ENCODE assay signal across 25 cellular contexts in genomic region chr3:46367811-46368210, GRCh38. TPM values are rescaled to one million over a fixed set of nuclear protein-coding genes. Genes with fewer than 3 reads are reported as not detected.
DNase-seq lines count a peak whose midpoint lies in the region; ATAC-seq, FAIRE-seq and TF ChIP-seq lines count a peak whose summit lies in the region.
"Had no signal": no experiment of that assay in that cellular context is flagged by ENCODE, and none has a peak within 500 bp of the region (broad histone marks: within the 10 kb centered on the region; RNA-seq: fewer than 3 reads in every experiment).

No MANE protein-coding gene starts in this region.

- TF ChIP-seq POLR2A in HepG2 (IDR thresholded peaks at IDR 0.05; ENCODE audit: insufficient read depth in 1 of 2, low read depth in 2 of 2, low read length in 2 of 2), result no peak

- peak overlapping the region; percentile 59 for H3K27ac Mint-ChIP-seq in activated CD4-positive, alpha-beta memory T cell treated with anti-CD3 and anti-CD28 coated beads, Interleukin-2, amount 10 ng/mL, durations not matched to agents 7 days and 5 days
- no peak overlapping the region for H3K27ac Mint-ChIP-seq in activated CD4-positive, alpha-beta memory T cell treated with anti-CD3 and anti-CD28 coated beads for 36 hours
- H3K27ac Mint-ChIP-seq in activated T-helper 17 cell treated with anti-CD3 and anti-CD28 coated beads, Interleukin-2, amount 50 U/mL, for 72 hours, result peak overlapping the region; percentile 96
- H3K27ac Mint-ChIP-seq: H9, mesothelial cell of epicardium had no signal

- POLR2A ChIA-PET in activated CD4-positive, alpha-beta memory T cell treated with anti-CD3 and anti-CD28 coated beads, Interleukin-2, amount 10 ng/mL, durations not matched to agents 7 days and 5 days (lab: Charles Lee), result interaction anchor here (0.7 to 12.1 kb wide), 16 partner anchors 8 to 424 kb away, joined by 4 to 414 read pairs (median 71); partner anchors contain the start of genes CCR1, CCR2 and CXCR6
- POLR2A ChIA-PET in activated CD4-positive, alpha-beta memory T cell treated with anti-CD3 and anti-CD28 coated beads for 36 hours (lab: Charles Lee), result interaction anchor here (0.9 to 4.1 kb wide), 8 partner anchors 8 to 425 kb away, joined by 3 to 38 read pairs (median 20); partner anchors contain the start of genes CCR2 and CXCR6
- POLR2A ChIA-PET in HepG2 (lab: Yijun Ruan, JAX), result no interaction called here

- peaks cover 76% of the 10 kb centered on the region for H3K4me1 Mint-ChIP-seq in activated CD4-positive, alpha-beta memory T cell treated with anti-CD3 and anti-CD28 coated beads, Interleukin-2, amount 10 ng/mL, durations not matched to agents 7 days and 5 days
- peaks cover 55% of the 10 kb centered on the region for H3K4me1 Mint-ChIP-seq in activated CD4-positive, alpha-beta memory T cell treated with anti-CD3 and anti-CD28 coated beads for 36 hours (ENCODE audit: low read depth)
- peaks cover 42% of the 10 kb centered on the region for H3K4me1 Mint-ChIP-seq in activated T-helper 17 cell treated with anti-CD3 and anti-CD28 coated beads, Interleukin-2, amount 50 U/mL, for 72 hours
- H3K4me1 Mint-ChIP-seq: H9 had no signal

- no peaks in the 10 kb centered on the region for H4K20me1 ChIP-seq in HepG2 (ENCODE audit: insufficient read depth, low read length)

- FAIRE-seq in HepG2 (lab: Jason Lieb, UNC), result no peak
- FAIRE-seq: A204.1, endothelial cell of umbilical vein, islet of Langerhans, K562 had no signal

- peak; percentile 14 for DNase-seq in activated CD4-positive, alpha-beta memory T cell treated with anti-CD3 and anti-CD28 coated beads, Interleukin-2, amount 10 ng/mL, durations not matched to agents 7 days and 5 days
- no peak for DNase-seq in activated CD4-positive, alpha-beta memory T cell treated with anti-CD3 and anti-CD28 coated beads for 36 hours
- DNase-seq in HuH-7 (ENCODE audit: low spot score) (peak; percentile 54), HepG2 (ENCODE audit: low spot score) (peak; percentile 4), GF-D8 (lab: John Stamatoyannopoulos, UW) (no peak)
- DNase-seq: cerebellar nuclear complex, DMS79, dorsolateral prefrontal cortex, NCI-H1436 treated with DMSO at 0.1 percent for 48 hours, occipital lobe, WERI-Rb-1 had no signal

- H3K27me3 Mint-ChIP-seq in activated CD4-positive, alpha-beta memory T cell treated with anti-CD3 and anti-CD28 coated beads, Interleukin-2, amount 10 ng/mL, durations not matched to agents 7 days and 5 days, result peaks cover 9% of the 10 kb centered on the region
- H3K27me3 Mint-ChIP-seq in activated CD4-positive, alpha-beta memory T cell treated with anti-CD3 and anti-CD28 coated beads for 36 hours, result peaks cover 19% of the 10 kb centered on the region
- no peaks in the 10 kb centered on the region for H3K27me3 Mint-ChIP-seq in activated T-helper 17 cell treated with anti-CD3 and anti-CD28 coated beads, Interleukin-2, amount 50 U/mL, for 72 hours
- H3K27me3 Mint-ChIP-seq: naive B cell had no signal

- H3K9me3 Mint-ChIP-seq in activated CD4-positive, alpha-beta memory T cell treated with anti-CD3 and anti-CD28 coated beads, Interleukin-2, amount 10 ng/mL, durations not matched to agents 7 days and 5 days, result peaks cover 2% of the 10 kb centered on the region
- no peaks in the 10 kb centered on the region for H3K9me3 Mint-ChIP-seq in activated CD4-positive, alpha-beta memory T cell treated with anti-CD3 and anti-CD28 coated beads for 36 hours
- H3K9me3 Mint-ChIP-seq in activated T-helper 17 cell treated with anti-CD3 and anti-CD28 coated beads, Interleukin-2, amount 50 U/mL, for 72 hours, result no peaks in the 10 kb centered on the region
- H3K9me3 Mint-ChIP-seq: H9, mesothelial cell of epicardium, naive B cell had no signal

- no peaks in the 10 kb centered on the region for H3K9me3 ChIP-seq in HepG2 (ENCODE audit: low read length)
- H3K9me3 ChIP-seq: stomach, thyroid gland had no signal

- peaks cover 32% of the 10 kb centered on the region for H3K36me3 Mint-ChIP-seq in activated CD4-positive, alpha-beta memory T cell treated with anti-CD3 and anti-CD28 coated beads, Interleukin-2, amount 10 ng/mL, durations not matched to agents 7 days and 5 days (ENCODE audit: low read depth)
- H3K36me3 Mint-ChIP-seq in activated CD4-positive, alpha-beta memory T cell treated with anti-CD3 and anti-CD28 coated beads for 36 hours, result no peaks in the 10 kb centered on the region
- H3K36me3 Mint-ChIP-seq in activated T-helper 17 cell treated with anti-CD3 and anti-CD28 coated beads, Interleukin-2, amount 50 U/mL, for 72 hours (ENCODE audit: low read depth), result no peaks in the 10 kb centered on the region
- H3K36me3 Mint-ChIP-seq: mesothelial cell of epicardium, naive B cell had no signal

- no peak for TF ChIP-seq CTCF in HepG2 (CRISPR knock-in tag; IDR thresholded peaks at IDR 0.05)

- H3K9ac ChIP-seq in HepG2 (ENCODE audit: insufficient read depth, low read depth, low read length), result no peak overlapping the region

- TF ChIP-seq EP300 in HepG2 (IDR thresholded peaks at IDR 0.05; ENCODE audit: low read depth in 2 of 2, low read length in 2 of 2) (no peak), HepG2 (CRISPR knock-in tag; IDR thresholded peaks at IDR 0.05; ENCODE audit: borderline replicate concordance) (no peak)

- no peaks in the 10 kb centered on the region for H3K79me2 ChIP-seq in HepG2 (ENCODE audit: insufficient read depth, low read length)

- 0 out of 5 replicates have a peak, but pooled peaks cover 0 to 4% of the 10 kb centered on the region in 2 experiments for H3K27me3 ChIP-seq in HepG2 (ENCODE audit: control insufficient read depth in 1 of 2, insufficient read depth in 2 of 2, low read length in 2 of 2)
- H3K27me3 ChIP-seq: thyroid gland had no signal

- H3K4me2 ChIP-seq in HepG2 (ENCODE audit: low read depth, low read length), result no peak overlapping the region

- no peak overlapping the region for H3K27ac ChIP-seq in HepG2 (ENCODE audit: extremely low read length, insufficient read depth, low read length)
- H3K27ac ChIP-seq: thyroid gland, WERI-Rb-1 had no signal

- H2AFZ ChIP-seq in HepG2 (ENCODE audit: low read length), result no peak overlapping the region

- no peaks in the 10 kb centered on the region for H3K36me3 ChIP-seq in HepG2 (replicated peaks in 1 of 2; ENCODE audit: control insufficient read depth in 1 of 2, insufficient read depth in 2 of 2, low read length in 2 of 2)
- H3K36me3 ChIP-seq: stomach, thyroid gland, WERI-Rb-1 had no signal

- in situ Hi-C loops in HepG2 (cut with HindIII; ENCODE audit: extremely low pct_ligation_motif_present, low pct_unique_long_range_greater_than_20kb), result no loop called here

- intact Hi-C loops in activated CD4-positive, alpha-beta memory T cell treated with anti-CD3 and anti-CD28 coated beads for 36 hours (cut with micrococcal nuclease), result loop anchor here (1.0 to 2.0 kb wide), 3 partner anchors 33 to 92 kb away; no protein-coding TSS in a partner anchor
- intact Hi-C loops in HepG2 (cut with micrococcal nuclease; ENCODE audit: unreplicated experiment), result no loop called here

- no TSS peak for BruUV-seq in HepG2 (replicated peaks; lab: Mats Ljungman, UMichigan)

- no peak overlapping the region for H3K4me3 ChIP-seq in HepG2 (replicated peaks in 1 of 3; ENCODE audit: insufficient read depth in 1 of 3, low read depth in 2 of 3, low read length in 3 of 3)
- H3K4me3 ChIP-seq: K562, stomach, thyroid gland had no signal

- CTCF ChIA-PET in activated CD4-positive, alpha-beta memory T cell treated with anti-CD3 and anti-CD28 coated beads, Interleukin-2, amount 10 ng/mL, durations not matched to agents 7 days and 5 days (lab: Charles Lee), result interaction anchor here (1.1 to 10.0 kb wide), 21 partner anchors 8 to 289 kb away, joined by 3 to 184 read pairs (median 36); partner anchors contain the start of genes CCR1 and CCR2
- CTCF ChIA-PET in activated CD4-positive, alpha-beta memory T cell treated with anti-CD3 and anti-CD28 coated beads for 36 hours (lab: Charles Lee), result interaction anchor here (0.5 to 6.7 kb wide), 30 partner anchors 7 to 429 kb away, joined by 3 to 131 read pairs (median 14); partner anchors contain the start of genes CCR1, CCR2 and CXCR6
- CTCF ChIA-PET in HepG2 (lab: Yijun Ruan, JAX; ENCODE audit: low intra/inter-chr PET ratio, low total read pairs), result no interaction called here

- no peak for TF ChIP-seq RAD21 in HepG2 (CRISPR knock-in tag; IDR thresholded peaks at IDR 0.05)

- under 1% methylated on average over 5 of the region's 5 CpGs for WGBS in HepG2 (ENCODE audit: low lambda C conversion rate)

- no peak overlapping the region for H3K4me3 Mint-ChIP-seq in activated CD4-positive, alpha-beta memory T cell treated with anti-CD3 and anti-CD28 coated beads, Interleukin-2, amount 10 ng/mL, durations not matched to agents 7 days and 5 days
- no peak overlapping the region for H3K4me3 Mint-ChIP-seq in activated CD4-positive, alpha-beta memory T cell treated with anti-CD3 and anti-CD28 coated beads for 36 hours
- H3K4me3 Mint-ChIP-seq in activated T-helper 17 cell treated with anti-CD3 and anti-CD28 coated beads, Interleukin-2, amount 50 U/mL, for 72 hours, result peak overlapping the region; percentile 68
- H3K4me3 Mint-ChIP-seq: H9, mesothelial cell of epicardium, naive B cell had no signal

- no peak for ATAC-seq in activated T-helper 17 cell treated with anti-CD3 and anti-CD28 coated beads, Interleukin-2, amount 50 U/mL, for 72 hours (replicated peaks)
- peak; percentile 93 for ATAC-seq in HepG2
- ATAC-seq in HG03432 (IDR thresholded peaks at IDR 0.05; ENCODE audit: unreplicated experiment), result no peak
- no peak for ATAC-seq in GM18858 (IDR thresholded peaks at IDR 0.05; ENCODE audit: unreplicated experiment)

- H3K4me1 ChIP-seq in HepG2 (ENCODE audit: insufficient read depth, low read length), result peaks cover 13% of the 10 kb centered on the region
- H3K4me1 ChIP-seq: stomach, thyroid gland had no signal

RNA-seq across cellular contexts. Expression of gene CCR5, which starts 2.9 kb away (rescaled TPM):
- 10 to 100 TPM; 80.2 to 85.3 TPM for total RNA-seq in activated CD4-positive, alpha-beta memory T cell treated with anti-CD3 and anti-CD28 coated beads, Interleukin-2, amount 10 ng/mL, durations not matched to agents 7 days and 5 days
- 1 to 10 TPM; 2.0 to 2.1 TPM for total RNA-seq in activated CD4-positive, alpha-beta memory T cell treated with anti-CD3 and anti-CD28 coated beads for 36 hours
- 10 to 100 TPM in 1 of 2 donors, 1 to 10 TPM in 1; 2.2 to 13.8 TPM for total RNA-seq in activated T-helper 17 cell treated with anti-CD3 and anti-CD28 coated beads, Interleukin-2, amount 50 U/mL, for 72 hours
- not detected in 2 replicates for total RNA-seq in HepG2 (2016; rRNA removed; fragmentation: Illumina TruSeq; extraction: Trizol)
- not detected in 2 replicates for total RNA-seq in HepG2 (2016; cell fraction: cytosol; rRNA removed; fragmentation: Illumina TruSeq; extraction: Trizol; ENCODE audit: low read depth)
- total RNA-seq in HepG2 (2016; cell fraction: insoluble cytoplasmic fraction; rRNA removed; fragmentation: Illumina TruSeq; extraction: Trizol), result not detected in 2 replicates
- not detected in 2 replicates for total RNA-seq in HepG2 (2016; cell fraction: membrane; rRNA removed; fragmentation: Illumina TruSeq; extraction: Trizol)
- total RNA-seq in HepG2 (2016; cell fraction: nucleus; rRNA removed; fragmentation: Illumina TruSeq; extraction: Trizol), result not detected in 2 replicates
- not detected in 2 replicates for polyA plus RNA-seq in HepG2 (2011; rRNA removed)
- not detected in 2 replicates for polyA plus RNA-seq in HepG2 (2011; cell fraction: cytosol; rRNA removed)
- polyA plus RNA-seq in HepG2 (2011; cell fraction: nucleus; rRNA removed), result not detected in 2 replicates
- not detected in 2 replicates for polyA plus RNA-seq in HepG2 (2012)
- not detected in 2 replicates for polyA plus RNA-seq in HepG2 (2016; cell fraction: cytosol; fragmentation: Illumina TruSeq; extraction: Trizol; ENCODE audit: low read depth)
- polyA plus RNA-seq in HepG2 (2016; cell fraction: insoluble cytoplasmic fraction; fragmentation: Illumina TruSeq; extraction: Trizol; ENCODE audit: low read depth), result not detected in 2 replicates
- polyA plus RNA-seq in HepG2 (2016; cell fraction: membrane; fragmentation: Illumina TruSeq; extraction: Trizol; ENCODE audit: low read depth), result not detected in 2 replicates
- polyA plus RNA-seq in HepG2 (2016; cell fraction: nucleus; fragmentation: Illumina TruSeq; extraction: Trizol; ENCODE audit: insufficient read depth, low read depth), result not detected in 2 replicates
- not detected in 2 replicates for polyA minus RNA-seq in HepG2 (2011; rRNA and poly(A)+ RNA removed; ENCODE audit: low replicate concordance)
- polyA minus RNA-seq in HepG2 (2011; cell fraction: cytosol; rRNA and poly(A)+ RNA removed), result not detected in 2 replicates
- polyA minus RNA-seq in HepG2 (2011; cell fraction: nucleus; rRNA and poly(A)+ RNA removed), result not detected in 2 replicates
- total RNA-seq: endothelial cell of umbilical vein, glomerular endothelial cell, H9, K562, mesothelial cell of epicardium, pulmonary artery endothelial cell had no signal
- polyA plus RNA-seq: endothelial cell of umbilical vein, K562 had no signal

RNA-seq across cellular contexts. Expression of gene CCR2, which starts 13.9 kb away (rescaled TPM):
- 100 to 1,000 TPM; 167 to 174 TPM for total RNA-seq in activated CD4-positive, alpha-beta memory T cell treated with anti-CD3 and anti-CD28 coated beads, Interleukin-2, amount 10 ng/mL, durations not matched to agents 7 days and 5 days
- 1 to 10 TPM; 2.2 TPM for total RNA-seq in activated CD4-positive, alpha-beta memory T cell treated with anti-CD3 and anti-CD28 coated beads for 36 hours
- total RNA-seq in activated T-helper 17 cell treated with anti-CD3 and anti-CD28 coated beads, Interleukin-2, amount 50 U/mL, for 72 hours, result 10 to 100 TPM in 1 of 2 donors, 1 to 10 TPM in 1; 2.9 to 17.5 TPM
- not detected in 2 replicates for total RNA-seq in HepG2 (2016; rRNA removed; fragmentation: Illumina TruSeq; extraction: Trizol)
- total RNA-seq in HepG2 (2016; cell fraction: cytosol; rRNA removed; fragmentation: Illumina TruSeq; extraction: Trizol; ENCODE audit: low read depth), result not detected in 2 replicates
- total RNA-seq in HepG2 (2016; cell fraction: insoluble cytoplasmic fraction; rRNA removed; fragmentation: Illumina TruSeq; extraction: Trizol), result not detected in 2 replicates
- total RNA-seq in HepG2 (2016; cell fraction: membrane; rRNA removed; fragmentation: Illumina TruSeq; extraction: Trizol), result not detected in 2 replicates
- total RNA-seq in HepG2 (2016; cell fraction: nucleus; rRNA removed; fragmentation: Illumina TruSeq; extraction: Trizol), result not detected in 2 replicates
- polyA plus RNA-seq in HepG2 (2011; rRNA removed), result not detected in 2 replicates
- polyA plus RNA-seq in HepG2 (2011; cell fraction: cytosol; rRNA removed), result not detected in 2 replicates
- polyA plus RNA-seq in HepG2 (2011; cell fraction: nucleus; rRNA removed), result not detected in 2 replicates
- not detected in 2 replicates for polyA plus RNA-seq in HepG2 (2012)
- not detected in 2 replicates for polyA plus RNA-seq in HepG2 (2016; cell fraction: cytosol; fragmentation: Illumina TruSeq; extraction: Trizol; ENCODE audit: low read depth)
- polyA plus RNA-seq in HepG2 (2016; cell fraction: insoluble cytoplasmic fraction; fragmentation: Illumina TruSeq; extraction: Trizol; ENCODE audit: low read depth), result not detected in 2 replicates
- not detected in 2 replicates for polyA plus RNA-seq in HepG2 (2016; cell fraction: membrane; fragmentation: Illumina TruSeq; extraction: Trizol; ENCODE audit: low read depth)
- polyA plus RNA-seq in HepG2 (2016; cell fraction: nucleus; fragmentation: Illumina TruSeq; extraction: Trizol; ENCODE audit: insufficient read depth, low read depth), result not detected in 2 replicates
- not detected in 2 replicates for polyA minus RNA-seq in HepG2 (2011; rRNA and poly(A)+ RNA removed; ENCODE audit: low replicate concordance)
- polyA minus RNA-seq in HepG2 (2011; cell fraction: cytosol; rRNA and poly(A)+ RNA removed), result not detected in 2 replicates
- not detected in 2 replicates for polyA minus RNA-seq in HepG2 (2011; cell fraction: nucleus; rRNA and poly(A)+ RNA removed)
- total RNA-seq: endothelial cell of umbilical vein, glomerular endothelial cell, H9, K562, mesothelial cell of epicardium, pulmonary artery endothelial cell had no signal
- polyA plus RNA-seq: endothelial cell of umbilical vein, K562 had no signal

RNA-seq across cellular contexts. Expression of gene CCRL2, which starts 39.2 kb away (rescaled TPM):
- total RNA-seq in activated CD4-positive, alpha-beta memory T cell treated with anti-CD3 and anti-CD28 coated beads, Interleukin-2, amount 10 ng/mL, durations not matched to agents 7 days and 5 days, result 1 to 10 TPM; 5.4 to 6.2 TPM
- total RNA-seq in activated CD4-positive, alpha-beta memory T cell treated with anti-CD3 and anti-CD28 coated beads for 36 hours, result 1 to 10 TPM; 1.3 to 1.4 TPM
- total RNA-seq in activated T-helper 17 cell treated with anti-CD3 and anti-CD28 coated beads, Interleukin-2, amount 50 U/mL, for 72 hours, result 1 to 10 TPM; 2.1 to 3.7 TPM
- total RNA-seq in HepG2 (2016; rRNA removed; fragmentation: Illumina TruSeq; extraction: Trizol), result not detected in 2 replicates
- not detected in 2 replicates for total RNA-seq in HepG2 (2016; cell fraction: cytosol; rRNA removed; fragmentation: Illumina TruSeq; extraction: Trizol; ENCODE audit: low read depth)
- total RNA-seq in HepG2 (2016; cell fraction: insoluble cytoplasmic fraction; rRNA removed; fragmentation: Illumina TruSeq; extraction: Trizol), result not detected in 2 replicates
- total RNA-seq in HepG2 (2016; cell fraction: membrane; rRNA removed; fragmentation: Illumina TruSeq; extraction: Trizol), result not detected in 2 replicates
- total RNA-seq in HepG2 (2016; cell fraction: nucleus; rRNA removed; fragmentation: Illumina TruSeq; extraction: Trizol), result not detected in 2 replicates
- not detected in 2 replicates for polyA plus RNA-seq in HepG2 (2011; rRNA removed)
- not detected in 2 replicates for polyA plus RNA-seq in HepG2 (2011; cell fraction: cytosol; rRNA removed)
- polyA plus RNA-seq in HepG2 (2011; cell fraction: nucleus; rRNA removed), result not detected in 2 replicates
- polyA plus RNA-seq in HepG2 (2012), result not detected in 2 replicates
- not detected in 2 replicates for polyA plus RNA-seq in HepG2 (2016; cell fraction: cytosol; fragmentation: Illumina TruSeq; extraction: Trizol; ENCODE audit: low read depth)
- polyA plus RNA-seq in HepG2 (2016; cell fraction: insoluble cytoplasmic fraction; fragmentation: Illumina TruSeq; extraction: Trizol; ENCODE audit: low read depth), result not detected in 2 replicates
- polyA plus RNA-seq in HepG2 (2016; cell fraction: membrane; fragmentation: Illumina TruSeq; extraction: Trizol; ENCODE audit: low read depth), result not detected in 2 replicates
- not detected in 2 replicates for polyA plus RNA-seq in HepG2 (2016; cell fraction: nucleus; fragmentation: Illumina TruSeq; extraction: Trizol; ENCODE audit: insufficient read depth, low read depth)
- polyA minus RNA-seq in HepG2 (2011; rRNA and poly(A)+ RNA removed; ENCODE audit: low replicate concordance), result 1.0 and 3.6 TPM in 2 replicates
- polyA minus RNA-seq in HepG2 (2011; cell fraction: cytosol; rRNA and poly(A)+ RNA removed), result not detected in 2 replicates
- not detected in 2 replicates for polyA minus RNA-seq in HepG2 (2011; cell fraction: nucleus; rRNA and poly(A)+ RNA removed)
- total RNA-seq: H9, mesothelial cell of epicardium had no signal

Comparison
In these comparisons a context has a peak if more than half of its experiments do, and no peak if none do; other contexts are left out.
1. DNase-seq: peak in activated CD4-positive, alpha-beta memory T cell treated with anti-CD3 and anti-CD28 coated beads, Interleukin-2, amount 10 ng/mL, durations not matched to agents 7 days and 5 days (single experiment), HuH-7 (single experiment) and HepG2 (single experiment); none in activated CD4-positive, alpha-beta memory T cell treated with anti-CD3 and anti-CD28 coated beads for 36 hours (single experiment) and GF-D8 (single experiment).
2. RNA of gene CCR5, which starts 2.9 kb away (total RNA-seq): 80.2 to 85.3 TPM in activated CD4-positive, alpha-beta memory T cell treated with anti-CD3 and anti-CD28 coated beads, Interleukin-2, amount 10 ng/mL, durations not matched to agents 7 days and 5 days; 2.2 to 13.8 TPM in activated T-helper 17 cell treated with anti-CD3 and anti-CD28 coated beads, Interleukin-2, amount 50 U/mL, for 72 hours, 2.0 to 2.1 TPM in activated CD4-positive, alpha-beta memory T cell treated with anti-CD3 and anti-CD28 coated beads for 36 hours and not detected in HepG2; every median in the first group is over 4 times any median in the second.
3. RNA of gene CCR2, which starts 13.9 kb away (total RNA-seq): 167 to 174 TPM in activated CD4-positive, alpha-beta memory T cell treated with anti-CD3 and anti-CD28 coated beads, Interleukin-2, amount 10 ng/mL, durations not matched to agents 7 days and 5 days; 2.9 to 17.5 TPM in activated T-helper 17 cell treated with anti-CD3 and anti-CD28 coated beads, Interleukin-2, amount 50 U/mL, for 72 hours, 2.2 TPM in activated CD4-positive, alpha-beta memory T cell treated with anti-CD3 and anti-CD28 coated beads for 36 hours and not detected in HepG2; every median in the first group is over 4 times any median in the second.